27 cellular contexts compared by ENCODE assay signal in genomic region chr7:107353701-107354100, GRCh38.
DNase-seq lines count a peak whose midpoint lies in the region; FAIRE-seq and TF ChIP-seq lines count a peak whose summit lies in the region.
"Had no signal": no experiment of that assay in that cellular context is flagged by ENCODE, and none has a peak within 500 bp of the region (broad histone marks: within the 10 kb centered on the region; RNA-seq: fewer than 3 reads in every experiment).

No MANE protein-coding gene starts in this region.

- H3K9ac ChIP-seq in kidney (ENCODE audit: low read length in 2 of 2), result no peak overlapping the region
- H3K9ac ChIP-seq: BLaER1 treated with 17β-estradiol and CSF1 and Interleukin-3, amounts not matched to agents 10 nM and 100 nM had no signal

- no peak overlapping the region for H3K27ac ChIP-seq in kidney (ENCODE audit: low read depth in 2 of 2, low read length in 2 of 2)
- H3K27ac ChIP-seq in left ventricle myocardium inferior (replicated peaks), result no peak overlapping the region
- H3K27ac ChIP-seq: 22Rv1; BLaER1 treated with 17β-estradiol and CSF1 and Interleukin-3, amounts not matched to agents 10 nM and 100 nM had no signal

- TF ChIP-seq CTCF in kidney (IDR thresholded peaks at IDR 0.05; ENCODE audit: borderline replicate concordance, extremely low read depth, insufficient read depth), result no peak
- no peak for TF ChIP-seq CTCF in left ventricle myocardium inferior (IDR thresholded peaks at IDR 0.05; ENCODE audit: borderline replicate concordance)

- DNase-seq in GM03348 (ENCODE audit: low spot score) (peak; percentile 12), amniotic epithelial cell (ENCODE audit: low read depth) (peak; percentile 2), kidney (no peak), NCI-H2171 (lab: John Stamatoyannopoulos, UW) (no peak), left ventricle myocardium inferior (no peak)
- no peak for DNase-seq in activated CD4-positive, alpha-beta T cell treated with anti-CD3 and anti-CD28 coated beads, Interleukin-2, amount 50 U/mL, for 4 hours
- no peak for DNase-seq in activated effector memory CD4-positive, alpha-beta T cell treated with Interleukin-2 at 50 U/mL for 16 hours
- DNase-seq: ACHN; AML-193; CD4-positive, alpha-beta memory T cell; COR-L47; GF-D8; Kasumi-1; MV-4-11; NCI-H1105; NCI-H1436 treated with DMSO at 0.1 percent for 48 hours; NCI-H187 treated with DMSO at 0.1 percent for 48 hours; NCI-H446; NCI-H526; SHP77 treated with DMSO at 0.1 percent for 48 hours had no signal

- H3K4me1 ChIP-seq in kidney (ENCODE audit: control insufficient read depth in 1 of 2, insufficient read depth in 1 of 2, low read depth in 1 of 2, low read length in 2 of 2) (no peaks in the 10 kb centered on the region), left ventricle myocardium inferior (no peaks in the 10 kb centered on the region)
- H3K4me1 ChIP-seq: BLaER1 treated with 17β-estradiol and CSF1 and Interleukin-3, amounts not matched to agents 10 nM and 100 nM had no signal

- FAIRE-seq in A204.1 (lab: Jason Lieb, UNC) (peak; percentile 14), kidney (lab: Jason Lieb, UNC) (peak; percentile 45)
- FAIRE-seq: GM12892, H54, HepG2, K562 had no signal

- H3K36me3 ChIP-seq in kidney (ENCODE audit: control insufficient read depth in 1 of 2, insufficient read depth in 2 of 2, low read length in 2 of 2) (peaks cover 0 to 3% of the 10 kb centered on the region in 2 donors), left ventricle myocardium inferior (peaks cover 4% of the 10 kb centered on the region)

- no peaks in the 10 kb centered on the region for H3K9me3 ChIP-seq in kidney (ENCODE audit: control insufficient read depth in 1 of 2, low read length in 2 of 2)
- H3K9me3 ChIP-seq in left ventricle myocardium inferior (replicated peaks), result no peaks in the 10 kb centered on the region

- H3K27me3 ChIP-seq in left ventricle myocardium inferior (ENCODE audit: low read depth), result no peaks in the 10 kb centered on the region
- H3K27me3 ChIP-seq: BLaER1 treated with 17β-estradiol and CSF1 and Interleukin-3, amounts not matched to agents 10 nM and 100 nM had no signal

- intact Hi-C loops in kidney (cut with DNase I) (no loop called here), left ventricle myocardium inferior (cut with micrococcal nuclease) (no loop called here)

- H3K4me3 ChIP-seq in kidney (ENCODE audit: low read length in 2 of 2) (no peak overlapping the region), left ventricle myocardium inferior (no peak overlapping the region)
- H3K4me3 ChIP-seq: BLaER1 treated with 17β-estradiol and CSF1 and Interleukin-3, amounts not matched to agents 10 nM and 100 nM; K562 had no signal

Comparison
In these comparisons a context has a peak if more than half of its experiments do, and no peak if none do; other contexts are left out.
1. DNase-seq: peak in GM03348 (single experiment) and amniotic epithelial cell (single experiment); none in kidney (single experiment), NCI-H2171 (single experiment), activated CD4-positive, alpha-beta T cell treated with anti-CD3 and anti-CD28 coated beads, Interleukin-2, amount 50 U/mL, for 4 hours (0 of 2), activated effector memory CD4-positive, alpha-beta T cell treated with Interleukin-2 at 50 U/mL for 16 hours (single experiment) and left ventricle myocardium inferior (single experiment).